1 cellular context compared by ENCODE assay signal in the genomic region with DNA sequence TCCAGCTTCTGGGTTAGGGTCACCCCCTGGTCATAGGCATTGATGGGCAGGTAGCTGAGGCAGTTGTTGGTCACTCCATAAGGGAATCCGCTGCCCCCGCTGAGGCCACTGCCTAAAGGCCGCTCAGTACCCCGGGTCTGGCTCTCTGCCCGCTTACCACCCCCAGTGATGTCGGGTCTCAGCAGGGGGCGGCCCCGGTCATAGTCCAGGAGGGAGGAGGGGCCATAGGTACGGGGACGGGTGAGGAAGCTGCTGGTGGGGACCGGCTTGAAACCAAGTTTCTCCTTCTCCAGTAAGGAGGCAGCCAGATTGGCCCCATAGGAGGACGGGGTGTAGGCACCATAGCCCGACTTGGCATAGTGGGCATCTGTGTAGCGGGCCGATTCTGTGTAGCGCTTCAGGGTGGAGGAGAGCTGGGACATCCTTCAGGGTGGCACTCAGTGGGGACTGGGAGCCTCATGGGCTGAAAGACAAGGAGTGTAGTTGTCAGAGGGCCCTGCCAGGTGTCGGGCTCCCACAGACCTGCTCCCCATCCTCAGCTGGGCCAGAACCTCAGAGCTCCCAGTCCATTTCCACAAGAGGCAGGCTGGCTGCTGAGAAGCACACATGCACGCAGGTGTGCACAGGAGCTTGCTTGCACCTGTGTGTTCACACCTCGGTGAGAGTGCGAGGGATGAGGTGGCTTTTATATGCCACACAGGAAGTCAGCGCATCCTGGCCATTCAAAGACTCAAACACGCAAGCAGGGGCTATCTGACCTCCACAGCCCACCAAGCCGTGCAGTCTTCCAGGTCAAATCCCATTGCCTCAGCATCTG.
TF ChIP-seq lines count a peak whose summit lies in the region.

No MANE protein-coding gene starts in this region.

TF ChIP-seq in HepG2, 621 proteins besides CTCF, POLR2A, EP300 and RAD21 (continues in another document):
- TF ChIP-seq ARNT (IDR thresholded peaks at IDR 0.05) (no peak), RBM39 (IDR thresholded peaks at IDR 0.05; ENCODE audit: low read depth, low read length, poor library complexity, severe bottlenecking) (no peak), SETDB1 (CRISPR knock-in tag; IDR thresholded peaks at IDR 0.05; ENCODE audit: borderline replicate concordance) (no peak), ZBTB7A (CRISPR knock-in tag; IDR thresholded peaks at IDR 0.05) (peak; percentile 41; the same call in 1 of the 2 replicates), SRSF4 (IDR thresholded peaks at IDR 0.05; ENCODE audit: low read depth, low read length, poor library complexity, severe bottlenecking) (no peak), LCORL (IDR thresholded peaks at IDR 0.05) (no peak), LCORL (CRISPR knock-in tag; IDR thresholded peaks at IDR 0.05) (0 out of 2 replicates have a peak, but pooled peaks have one; percentile 34), ZFX (CRISPR knock-in tag; IDR thresholded peaks at IDR 0.05; ENCODE audit: low read depth) (no peak), PITX1 (CRISPR knock-in tag; IDR thresholded peaks at IDR 0.05) (peak; percentile 14; the same call in 1 of the 2 replicates), HNF4A (CRISPR knock-in tag; IDR thresholded peaks at IDR 0.05) (peak; percentile 76), NR2F6 (IDR thresholded peaks at IDR 0.05) (no peak), NR2F6 (CRISPR knock-in tag; IDR thresholded peaks at IDR 0.05) (0 out of 2 replicates have a peak, but pooled peaks have one; percentile 6), AGO2 (optimal IDR thresholded peaks at IDR 0.05; ENCODE audit: low read depth, low read length) (peak; percentile 7), EED (CRISPR knock-in tag; IDR thresholded peaks at IDR 0.05) (0 out of 2 replicates have a peak, but pooled peaks have one; percentile 73), HNRNPL (IDR thresholded peaks at IDR 0.05; ENCODE audit: low read depth, low read length) (peak; percentile 83), PHF21A (CRISPR knock-in tag; IDR thresholded peaks at IDR 0.05) (0 out of 2 replicates have a peak, but pooled peaks have one; percentile 20), SP5 (CRISPR knock-in tag; IDR thresholded peaks at IDR 0.05; ENCODE audit: borderline replicate concordance, low read depth) (0 out of 2 replicates have a peak, but pooled peaks have one; percentile 45), ZFP41 (CRISPR knock-in tag; IDR thresholded peaks at IDR 0.05; ENCODE audit: borderline replicate concordance) (no peak), ZBTB20 (CRISPR knock-in tag; IDR thresholded peaks at IDR 0.05; ENCODE audit: borderline replicate concordance, low read depth) (0 out of 2 replicates have a peak, but pooled peaks have one; percentile 30), FOXA1 (IDR thresholded peaks at IDR 0.05) (no peak), FOXA1 (CRISPR knock-in tag; IDR thresholded peaks at IDR 0.05) (no peak), MTA1 (CRISPR knock-in tag; IDR thresholded peaks at IDR 0.05; ENCODE audit: borderline replicate concordance) (peak; percentile 66; the same call in 1 of the 2 replicates)
- TF ChIP-seq, protein P1, sequence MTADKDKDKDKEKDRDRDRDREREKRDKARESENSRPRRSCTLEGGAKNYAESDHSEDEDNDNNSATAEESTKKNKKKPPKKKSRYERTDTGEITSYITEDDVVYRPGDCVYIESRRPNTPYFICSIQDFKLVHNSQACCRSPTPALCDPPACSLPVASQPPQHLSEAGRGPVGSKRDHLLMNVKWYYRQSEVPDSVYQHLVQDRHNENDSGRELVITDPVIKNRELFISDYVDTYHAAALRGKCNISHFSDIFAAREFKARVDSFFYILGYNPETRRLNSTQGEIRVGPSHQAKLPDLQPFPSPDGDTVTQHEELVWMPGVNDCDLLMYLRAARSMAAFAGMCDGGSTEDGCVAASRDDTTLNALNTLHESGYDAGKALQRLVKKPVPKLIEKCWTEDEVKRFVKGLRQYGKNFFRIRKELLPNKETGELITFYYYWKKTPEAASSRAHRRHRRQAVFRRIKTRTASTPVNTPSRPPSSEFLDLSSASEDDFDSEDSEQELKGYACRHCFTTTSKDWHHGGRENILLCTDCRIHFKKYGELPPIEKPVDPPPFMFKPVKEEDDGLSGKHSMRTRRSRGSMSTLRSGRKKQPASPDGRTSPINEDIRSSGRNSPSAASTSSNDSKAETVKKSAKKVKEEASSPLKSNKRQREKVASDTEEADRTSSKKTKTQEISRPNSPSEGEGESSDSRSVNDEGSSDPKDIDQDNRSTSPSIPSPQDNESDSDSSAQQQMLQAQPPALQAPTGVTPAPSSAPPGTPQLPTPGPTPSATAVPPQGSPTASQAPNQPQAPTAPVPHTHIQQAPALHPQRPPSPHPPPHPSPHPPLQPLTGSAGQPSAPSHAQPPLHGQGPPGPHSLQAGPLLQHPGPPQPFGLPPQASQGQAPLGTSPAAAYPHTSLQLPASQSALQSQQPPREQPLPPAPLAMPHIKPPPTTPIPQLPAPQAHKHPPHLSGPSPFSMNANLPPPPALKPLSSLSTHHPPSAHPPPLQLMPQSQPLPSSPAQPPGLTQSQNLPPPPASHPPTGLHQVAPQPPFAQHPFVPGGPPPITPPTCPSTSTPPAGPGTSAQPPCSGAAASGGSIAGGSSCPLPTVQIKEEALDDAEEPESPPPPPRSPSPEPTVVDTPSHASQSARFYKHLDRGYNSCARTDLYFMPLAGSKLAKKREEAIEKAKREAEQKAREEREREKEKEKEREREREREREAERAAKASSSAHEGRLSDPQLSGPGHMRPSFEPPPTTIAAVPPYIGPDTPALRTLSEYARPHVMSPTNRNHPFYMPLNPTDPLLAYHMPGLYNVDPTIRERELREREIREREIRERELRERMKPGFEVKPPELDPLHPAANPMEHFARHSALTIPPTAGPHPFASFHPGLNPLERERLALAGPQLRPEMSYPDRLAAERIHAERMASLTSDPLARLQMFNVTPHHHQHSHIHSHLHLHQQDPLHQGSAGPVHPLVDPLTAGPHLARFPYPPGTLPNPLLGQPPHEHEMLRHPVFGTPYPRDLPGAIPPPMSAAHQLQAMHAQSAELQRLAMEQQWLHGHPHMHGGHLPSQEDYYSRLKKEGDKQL (CRISPR knock-in tag; IDR thresholded peaks at IDR 0.05; ENCODE audit: low read depth), result no peak
- TF ChIP-seq, protein P2, sequence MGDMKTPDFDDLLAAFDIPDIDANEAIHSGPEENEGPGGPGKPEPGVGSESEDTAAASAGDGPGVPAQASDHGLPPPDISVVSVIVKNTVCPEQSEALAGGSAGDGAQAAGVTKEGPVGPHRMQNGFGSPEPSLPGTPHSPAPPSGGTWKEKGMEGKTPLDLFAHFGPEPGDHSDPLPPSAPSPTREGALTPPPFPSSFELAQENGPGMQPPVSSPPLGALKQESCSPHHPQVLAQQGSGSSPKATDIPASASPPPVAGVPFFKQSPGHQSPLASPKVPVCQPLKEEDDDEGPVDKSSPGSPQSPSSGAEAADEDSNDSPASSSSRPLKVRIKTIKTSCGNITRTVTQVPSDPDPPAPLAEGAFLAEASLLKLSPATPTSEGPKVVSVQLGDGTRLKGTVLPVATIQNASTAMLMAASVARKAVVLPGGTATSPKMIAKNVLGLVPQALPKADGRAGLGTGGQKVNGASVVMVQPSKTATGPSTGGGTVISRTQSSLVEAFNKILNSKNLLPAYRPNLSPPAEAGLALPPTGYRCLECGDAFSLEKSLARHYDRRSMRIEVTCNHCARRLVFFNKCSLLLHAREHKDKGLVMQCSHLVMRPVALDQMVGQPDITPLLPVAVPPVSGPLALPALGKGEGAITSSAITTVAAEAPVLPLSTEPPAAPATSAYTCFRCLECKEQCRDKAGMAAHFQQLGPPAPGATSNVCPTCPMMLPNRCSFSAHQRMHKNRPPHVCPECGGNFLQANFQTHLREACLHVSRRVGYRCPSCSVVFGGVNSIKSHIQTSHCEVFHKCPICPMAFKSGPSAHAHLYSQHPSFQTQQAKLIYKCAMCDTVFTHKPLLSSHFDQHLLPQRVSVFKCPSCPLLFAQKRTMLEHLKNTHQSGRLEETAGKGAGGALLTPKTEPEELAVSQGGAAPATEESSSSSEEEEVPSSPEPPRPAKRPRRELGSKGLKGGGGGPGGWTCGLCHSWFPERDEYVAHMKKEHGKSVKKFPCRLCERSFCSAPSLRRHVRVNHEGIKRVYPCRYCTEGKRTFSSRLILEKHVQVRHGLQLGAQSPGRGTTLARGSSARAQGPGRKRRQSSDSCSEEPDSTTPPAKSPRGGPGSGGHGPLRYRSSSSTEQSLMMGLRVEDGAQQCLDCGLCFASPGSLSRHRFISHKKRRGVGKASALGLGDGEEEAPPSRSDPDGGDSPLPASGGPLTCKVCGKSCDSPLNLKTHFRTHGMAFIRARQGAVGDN (CRISPR knock-in tag; IDR thresholded peaks at IDR 0.05), result peak; percentile 54
- TF ChIP-seq, protein P3, sequence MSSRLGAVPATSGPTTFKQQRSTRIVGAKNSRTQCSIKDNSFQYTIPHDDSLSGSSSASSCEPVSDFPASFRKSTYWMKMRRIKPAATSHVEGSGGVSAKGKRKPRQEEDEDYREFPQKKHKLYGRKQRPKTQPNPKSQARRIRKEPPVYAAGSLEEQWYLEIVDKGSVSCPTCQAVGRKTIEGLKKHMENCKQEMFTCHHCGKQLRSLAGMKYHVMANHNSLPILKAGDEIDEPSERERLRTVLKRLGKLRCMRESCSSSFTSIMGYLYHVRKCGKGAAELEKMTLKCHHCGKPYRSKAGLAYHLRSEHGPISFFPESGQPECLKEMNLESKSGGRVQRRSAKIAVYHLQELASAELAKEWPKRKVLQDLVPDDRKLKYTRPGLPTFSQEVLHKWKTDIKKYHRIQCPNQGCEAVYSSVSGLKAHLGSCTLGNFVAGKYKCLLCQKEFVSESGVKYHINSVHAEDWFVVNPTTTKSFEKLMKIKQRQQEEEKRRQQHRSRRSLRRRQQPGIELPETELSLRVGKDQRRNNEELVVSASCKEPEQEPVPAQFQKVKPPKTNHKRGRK (CRISPR knock-in tag; IDR thresholded peaks at IDR 0.05), result no peak
- TF ChIP-seq, protein P4, sequence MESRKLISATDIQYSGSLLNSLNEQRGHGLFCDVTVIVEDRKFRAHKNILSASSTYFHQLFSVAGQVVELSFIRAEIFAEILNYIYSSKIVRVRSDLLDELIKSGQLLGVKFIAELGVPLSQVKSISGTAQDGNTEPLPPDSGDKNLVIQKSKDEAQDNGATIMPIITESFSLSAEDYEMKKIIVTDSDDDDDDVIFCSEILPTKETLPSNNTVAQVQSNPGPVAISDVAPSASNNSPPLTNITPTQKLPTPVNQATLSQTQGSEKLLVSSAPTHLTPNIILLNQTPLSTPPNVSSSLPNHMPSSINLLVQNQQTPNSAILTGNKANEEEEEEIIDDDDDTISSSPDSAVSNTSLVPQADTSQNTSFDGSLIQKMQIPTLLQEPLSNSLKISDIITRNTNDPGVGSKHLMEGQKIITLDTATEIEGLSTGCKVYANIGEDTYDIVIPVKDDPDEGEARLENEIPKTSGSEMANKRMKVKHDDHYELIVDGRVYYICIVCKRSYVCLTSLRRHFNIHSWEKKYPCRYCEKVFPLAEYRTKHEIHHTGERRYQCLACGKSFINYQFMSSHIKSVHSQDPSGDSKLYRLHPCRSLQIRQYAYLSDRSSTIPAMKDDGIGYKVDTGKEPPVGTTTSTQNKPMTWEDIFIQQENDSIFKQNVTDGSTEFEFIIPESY (CRISPR knock-in tag; IDR thresholded peaks at IDR 0.05), result peak; percentile 92
- TF ChIP-seq, protein P5, sequence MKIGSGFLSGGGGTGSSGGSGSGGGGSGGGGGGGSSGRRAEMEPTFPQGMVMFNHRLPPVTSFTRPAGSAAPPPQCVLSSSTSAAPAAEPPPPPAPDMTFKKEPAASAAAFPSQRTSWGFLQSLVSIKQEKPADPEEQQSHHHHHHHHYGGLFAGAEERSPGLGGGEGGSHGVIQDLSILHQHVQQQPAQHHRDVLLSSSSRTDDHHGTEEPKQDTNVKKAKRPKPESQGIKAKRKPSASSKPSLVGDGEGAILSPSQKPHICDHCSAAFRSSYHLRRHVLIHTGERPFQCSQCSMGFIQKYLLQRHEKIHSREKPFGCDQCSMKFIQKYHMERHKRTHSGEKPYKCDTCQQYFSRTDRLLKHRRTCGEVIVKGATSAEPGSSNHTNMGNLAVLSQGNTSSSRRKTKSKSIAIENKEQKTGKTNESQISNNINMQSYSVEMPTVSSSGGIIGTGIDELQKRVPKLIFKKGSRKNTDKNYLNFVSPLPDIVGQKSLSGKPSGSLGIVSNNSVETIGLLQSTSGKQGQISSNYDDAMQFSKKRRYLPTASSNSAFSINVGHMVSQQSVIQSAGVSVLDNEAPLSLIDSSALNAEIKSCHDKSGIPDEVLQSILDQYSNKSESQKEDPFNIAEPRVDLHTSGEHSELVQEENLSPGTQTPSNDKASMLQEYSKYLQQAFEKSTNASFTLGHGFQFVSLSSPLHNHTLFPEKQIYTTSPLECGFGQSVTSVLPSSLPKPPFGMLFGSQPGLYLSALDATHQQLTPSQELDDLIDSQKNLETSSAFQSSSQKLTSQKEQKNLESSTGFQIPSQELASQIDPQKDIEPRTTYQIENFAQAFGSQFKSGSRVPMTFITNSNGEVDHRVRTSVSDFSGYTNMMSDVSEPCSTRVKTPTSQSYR (CRISPR knock-in tag; IDR thresholded peaks at IDR 0.05; ENCODE audit: borderline replicate concordance), result peak; percentile 70; the same call in 1 of the 2 replicates
- TF ChIP-seq, protein P6, sequence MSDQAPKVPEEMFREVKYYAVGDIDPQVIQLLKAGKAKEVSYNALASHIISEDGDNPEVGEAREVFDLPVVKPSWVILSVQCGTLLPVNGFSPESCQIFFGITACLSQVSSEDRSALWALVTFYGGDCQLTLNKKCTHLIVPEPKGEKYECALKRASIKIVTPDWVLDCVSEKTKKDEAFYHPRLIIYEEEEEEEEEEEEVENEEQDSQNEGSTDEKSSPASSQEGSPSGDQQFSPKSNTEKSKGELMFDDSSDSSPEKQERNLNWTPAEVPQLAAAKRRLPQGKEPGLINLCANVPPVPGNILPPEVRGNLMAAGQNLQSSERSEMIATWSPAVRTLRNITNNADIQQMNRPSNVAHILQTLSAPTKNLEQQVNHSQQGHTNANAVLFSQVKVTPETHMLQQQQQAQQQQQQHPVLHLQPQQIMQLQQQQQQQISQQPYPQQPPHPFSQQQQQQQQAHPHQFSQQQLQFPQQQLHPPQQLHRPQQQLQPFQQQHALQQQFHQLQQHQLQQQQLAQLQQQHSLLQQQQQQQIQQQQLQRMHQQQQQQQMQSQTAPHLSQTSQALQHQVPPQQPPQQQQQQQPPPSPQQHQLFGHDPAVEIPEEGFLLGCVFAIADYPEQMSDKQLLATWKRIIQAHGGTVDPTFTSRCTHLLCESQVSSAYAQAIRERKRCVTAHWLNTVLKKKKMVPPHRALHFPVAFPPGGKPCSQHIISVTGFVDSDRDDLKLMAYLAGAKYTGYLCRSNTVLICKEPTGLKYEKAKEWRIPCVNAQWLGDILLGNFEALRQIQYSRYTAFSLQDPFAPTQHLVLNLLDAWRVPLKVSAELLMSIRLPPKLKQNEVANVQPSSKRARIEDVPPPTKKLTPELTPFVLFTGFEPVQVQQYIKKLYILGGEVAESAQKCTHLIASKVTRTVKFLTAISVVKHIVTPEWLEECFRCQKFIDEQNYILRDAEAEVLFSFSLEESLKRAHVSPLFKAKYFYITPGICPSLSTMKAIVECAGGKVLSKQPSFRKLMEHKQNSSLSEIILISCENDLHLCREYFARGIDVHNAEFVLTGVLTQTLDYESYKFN (CRISPR knock-in tag; conservative IDR thresholded peaks at IDR 0.05), result peak; percentile 59
- TF ChIP-seq, protein P7, sequence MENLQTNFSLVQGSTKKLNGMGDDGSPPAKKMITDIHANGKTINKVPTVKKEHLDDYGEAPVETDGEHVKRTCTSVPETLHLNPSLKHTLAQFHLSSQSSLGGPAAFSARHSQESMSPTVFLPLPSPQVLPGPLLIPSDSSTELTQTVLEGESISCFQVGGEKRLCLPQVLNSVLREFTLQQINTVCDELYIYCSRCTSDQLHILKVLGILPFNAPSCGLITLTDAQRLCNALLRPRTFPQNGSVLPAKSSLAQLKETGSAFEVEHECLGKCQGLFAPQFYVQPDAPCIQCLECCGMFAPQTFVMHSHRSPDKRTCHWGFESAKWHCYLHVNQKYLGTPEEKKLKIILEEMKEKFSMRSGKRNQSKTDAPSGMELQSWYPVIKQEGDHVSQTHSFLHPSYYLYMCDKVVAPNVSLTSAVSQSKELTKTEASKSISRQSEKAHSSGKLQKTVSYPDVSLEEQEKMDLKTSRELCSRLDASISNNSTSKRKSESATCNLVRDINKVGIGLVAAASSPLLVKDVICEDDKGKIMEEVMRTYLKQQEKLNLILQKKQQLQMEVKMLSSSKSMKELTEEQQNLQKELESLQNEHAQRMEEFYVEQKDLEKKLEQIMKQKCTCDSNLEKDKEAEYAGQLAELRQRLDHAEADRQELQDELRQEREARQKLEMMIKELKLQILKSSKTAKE (CRISPR knock-in tag; IDR thresholded peaks at IDR 0.05; ENCODE audit: borderline replicate concordance), result no peak
